Comparison of ENCODE assay signal across 3 cellular contexts in genomic region chr9:131995382-131995781, GRCh38.
TF ChIP-seq lines count a peak whose summit lies in the region.

No MANE protein-coding gene starts in this region.

TF ChIP-seq in SK-N-SH, 30 proteins besides CTCF, POLR2A, EP300 and RAD21:
- TF ChIP-seq USF1 (IDR thresholded peaks at IDR 0.05; ENCODE audit: borderline replicate concordance, low read depth), result no peak
- TF ChIP-seq FOSL2 (IDR thresholded peaks at IDR 0.05; ENCODE audit: borderline replicate concordance, low read depth), result peak; percentile 35; the same call in 1 of the 2 replicates
- TF ChIP-seq RFX5 (IDR thresholded peaks at IDR 0.05; ENCODE audit: low read length), result no peak
- no peak for TF ChIP-seq POLR2AphosphoS5 (IDR thresholded peaks at IDR 0.05; ENCODE audit: low read depth, low read length)
- TF ChIP-seq RCOR1 (IDR thresholded peaks at IDR 0.05; ENCODE audit: low read length), result no peak
- TF ChIP-seq JUND (IDR thresholded peaks at IDR 0.05), result no peak
- no peak for TF ChIP-seq TCF12 (IDR thresholded peaks at IDR 0.05)

TF ChIP-seq in SK-N-SH treated with all-trans-retinoic acid at 6 μM for 48 hours, 23 proteins besides CTCF, POLR2A, EP300 and RAD21 (continued from another document):
- TF ChIP-seq ZNF565 (CRISPR knock-in tag; conservative IDR thresholded peaks at IDR 0.05; ENCODE audit: low read depth) (no peak), BACH2 (CRISPR knock-in tag; IDR thresholded peaks at IDR 0.05; ENCODE audit: borderline replicate concordance) (no peak), CSRNP3 (CRISPR knock-in tag; IDR thresholded peaks at IDR 0.05) (no peak), SNAI2 (CRISPR knock-in tag; IDR thresholded peaks at IDR 0.05) (no peak), PPARA (CRISPR knock-in tag; IDR thresholded peaks at IDR 0.05; ENCODE audit: borderline replicate concordance) (no peak), ZFP3 (CRISPR knock-in tag; IDR thresholded peaks at IDR 0.05) (no peak), TSHZ2 (CRISPR knock-in tag; IDR thresholded peaks at IDR 0.05) (no peak), ZC3H10 (CRISPR knock-in tag; IDR thresholded peaks at IDR 0.05) (no peak), TCF4 (CRISPR knock-in tag; IDR thresholded peaks at IDR 0.05; ENCODE audit: borderline replicate concordance) (no peak), ESRRG (CRISPR knock-in tag; IDR thresholded peaks at IDR 0.05) (no peak), ZNF8 (CRISPR knock-in tag; IDR thresholded peaks at IDR 0.05) (no peak), GLIS3 (CRISPR knock-in tag; IDR thresholded peaks at IDR 0.05) (no peak)

TF ChIP-seq in endothelial cell of umbilical vein, 7 proteins besides CTCF, POLR2A, EP300 and RAD21 (continued from another document):
- TF ChIP-seq EZH2 (IDR thresholded peaks at IDR 0.05; ENCODE audit: borderline replicate concordance, low read depth, low read length, severe bottlenecking) (no peak), FOS (IDR thresholded peaks at IDR 0.05; ENCODE audit: borderline replicate concordance, insufficient read depth, low read length) (peak; percentile 21)
